18 cellular contexts compared by ENCODE assay signal in genomic region chr9:116859763-116860162, GRCh38.
DNase-seq lines count a peak whose midpoint lies in the region; ATAC-seq, FAIRE-seq and TF ChIP-seq lines count a peak whose summit lies in the region.
"Had no signal": no experiment of that assay in that cellular context is flagged by ENCODE, and none has a peak within 500 bp of the region (broad histone marks: within the 10 kb centered on the region; RNA-seq: fewer than 3 reads in every experiment).

No MANE protein-coding gene starts in this region.

- no peaks in the 10 kb centered on the region for H4K20me1 ChIP-seq in H1 (replicated peaks in 1 of 2; ENCODE audit: control insufficient read depth in 1 of 2, insufficient read depth in 2 of 2, low read length in 2 of 2)

- no peak overlapping the region for H3K23ac ChIP-seq in H1 (ENCODE audit: insufficient read length)

- no peak for ATAC-seq in CD8-positive, alpha-beta T cell
- ATAC-seq: activated naive CD8-positive, alpha-beta T cell treated with anti-CD3 and anti-CD28 coated beads, Interleukin-2, amount 50 U/mL, for 24 hours; naive thymus-derived CD4-positive, alpha-beta T cell; T-helper 17 cell had no signal

- no peak overlapping the region for H2BK120ac ChIP-seq in H1 (replicated peaks; ENCODE audit: low read depth, low read length)

- H3K4me2 ChIP-seq in H1 (ENCODE audit: insufficient read depth in 1 of 2, low read depth in 2 of 2, low read length in 2 of 2) = no peak overlapping the region

- H2BK5ac ChIP-seq in H1 (ENCODE audit: low read depth, low read length) = no peak overlapping the region

- TF ChIP-seq CTCF in H1 (IDR thresholded peaks at IDR 0.05; ENCODE audit: control extremely low read depth in 1 of 3, insufficient read depth in 1 of 3, low read depth in 1 of 3, low read length in 3 of 3) = no peak
- no peak for TF ChIP-seq CTCF in CD8-positive, alpha-beta T cell (IDR thresholded peaks at IDR 0.05)
- TF ChIP-seq CTCF in CD14-positive monocyte (IDR thresholded peaks at IDR 0.05) = no peak

- H2AFZ ChIP-seq in H1 (ENCODE audit: low read length) = no peak overlapping the region

- intact Hi-C loops in CD8-positive, alpha-beta T cell (cut with DNase I, micrococcal nuclease) = no loop called here
- intact Hi-C loops in CD14-positive monocyte (cut with micrococcal nuclease) = no loop called here

- H3K4me1 Mint-ChIP-seq in CD8-positive, alpha-beta T cell (ENCODE audit: low read depth) = no peaks in the 10 kb centered on the region
- no peaks in the 10 kb centered on the region for H3K4me1 Mint-ChIP-seq in CD14-positive monocyte
- H3K4me1 Mint-ChIP-seq: activated CD4-positive, alpha-beta T cell treated with anti-CD3 and anti-CD28 coated beads, Interleukin-2, amount 10 ng/mL, durations not matched to agents 24 days and 14 days; activated naive CD8-positive, alpha-beta T cell treated with anti-CD3 and anti-CD28 coated beads, Interleukin-2, amount 50 U/mL, for 24 hours; memory B cell; naive thymus-derived CD4-positive, alpha-beta T cell; T-helper 17 cell had no signal

- no peaks in the 10 kb centered on the region for H3K27me3 ChIP-seq in H1 (replicated peaks in 1 of 4; ENCODE audit: control insufficient read depth in 3 of 4, extremely low read depth in 1 of 4, insufficient read depth in 3 of 4, low read length in 3 of 4)
- H3K27me3 ChIP-seq in small intestine (ENCODE audit: control insufficient read depth in 2 of 2, insufficient read depth in 2 of 2, low read length in 2 of 2) = no peaks in the 10 kb centered on the region
- no peaks in the 10 kb centered on the region for H3K27me3 ChIP-seq in effector memory CD4-positive, alpha-beta T cell (replicated peaks; ENCODE audit: control insufficient read depth, insufficient read depth, low read length, poor library complexity, severe bottlenecking)
- no peaks in the 10 kb centered on the region for H3K27me3 ChIP-seq in CD8-positive, alpha-beta T cell (ENCODE audit: insufficient read depth, low read length)
- H3K27me3 ChIP-seq: brain microvascular endothelial cell, vagina had no signal

- peaks cover 5% of the 10 kb centered on the region for H3K27me3 Mint-ChIP-seq in CD8-positive, alpha-beta T cell (ENCODE audit: low read depth)
- H3K27me3 Mint-ChIP-seq in CD14-positive monocyte (ENCODE audit: low read depth in 3 of 3) = peaks cover 1 to 9% (median 3%) of the 10 kb centered on the region in 3 donors
- H3K27me3 Mint-ChIP-seq: activated CD4-positive, alpha-beta T cell treated with anti-CD3 and anti-CD28 coated beads, Interleukin-2, amount 10 ng/mL, durations not matched to agents 24 days and 14 days had no signal

- no peak overlapping the region for H3K56ac ChIP-seq in H1 (replicated peaks; ENCODE audit: insufficient read length, low read depth, low read length)

- no peak overlapping the region for H3K4me3 ChIP-seq in H1 (ENCODE audit: extremely low read depth in 1 of 4, insufficient read depth in 2 of 4, low read depth in 3 of 4, low read length in 4 of 4)
- H3K4me3 ChIP-seq in small intestine (ENCODE audit: low read depth in 1 of 2, low read length in 2 of 2) = no peak overlapping the region
- no peak overlapping the region for H3K4me3 ChIP-seq in effector memory CD4-positive, alpha-beta T cell (ENCODE audit: insufficient read depth, low read depth, low read length, poor library complexity, severe bottlenecking)
- no peak overlapping the region for H3K4me3 ChIP-seq in CD8-positive, alpha-beta T cell (ENCODE audit: low read depth, low read length)
- H3K4me3 ChIP-seq: vagina had no signal

- no peak for TF ChIP-seq POLR2A in H1 (IDR thresholded peaks at IDR 0.05; ENCODE audit: control extremely low read depth in 1 of 2, low read depth in 2 of 2, low read length in 2 of 2)

- no peak overlapping the region for H3K14ac ChIP-seq in H1 (ENCODE audit: insufficient read length)

- FAIRE-seq in H1 (lab: Jason Lieb, UNC) = no peak
- FAIRE-seq in small intestine (lab: Jason Lieb, UNC) = no peak
- FAIRE-seq: A204.1, endothelial cell of umbilical vein had no signal

- POLR2A ChIA-PET in H1 (lab: Charles Lee; ENCODE audit: partially characterized antibody) = no interaction called here
- POLR2A ChIA-PET in CD8-positive, alpha-beta T cell (lab: Charles Lee) = no interaction called here

- no peaks in the 10 kb centered on the region for H3K9me3 ChIP-seq in H1 (ENCODE audit: insufficient read depth in 2 of 2, low read depth in 1 of 2, low read length in 1 of 2)
- H3K9me3 ChIP-seq in small intestine (ENCODE audit: control insufficient read depth, low read depth) = no peaks in the 10 kb centered on the region
- H3K9me3 ChIP-seq in effector memory CD4-positive, alpha-beta T cell (ENCODE audit: control insufficient read depth, low read length) = no peaks in the 10 kb centered on the region
- H3K9me3 ChIP-seq in CD8-positive, alpha-beta T cell (ENCODE audit: low read length) = no peaks in the 10 kb centered on the region
- H3K9me3 ChIP-seq: vagina had no signal

- H3K27ac Mint-ChIP-seq in CD8-positive, alpha-beta T cell = no peak overlapping the region
- H3K27ac Mint-ChIP-seq in CD14-positive monocyte = no peak overlapping the region
- H3K27ac Mint-ChIP-seq: activated CD4-positive, alpha-beta T cell treated with anti-CD3 and anti-CD28 coated beads, Interleukin-2, amount 10 ng/mL, durations not matched to agents 24 days and 14 days; activated naive CD8-positive, alpha-beta T cell treated with anti-CD3 and anti-CD28 coated beads, Interleukin-2, amount 50 U/mL, for 24 hours; memory B cell; naive thymus-derived CD4-positive, alpha-beta T cell; T-helper 17 cell had no signal

- H3K23me2 ChIP-seq in H1 (ENCODE audit: low read depth, low read length) = no peaks in the 10 kb centered on the region

- H3K9ac ChIP-seq in H1 (replicated peaks in 1 of 4; ENCODE audit: extremely low read depth in 1 of 4, low read depth in 3 of 4, low read length in 3 of 4) = no peak overlapping the region

- H3K4me3 Mint-ChIP-seq in CD8-positive, alpha-beta T cell = no peak overlapping the region
- H3K4me3 Mint-ChIP-seq in CD14-positive monocyte = no peak overlapping the region
- H3K4me3 Mint-ChIP-seq: activated CD4-positive, alpha-beta T cell treated with anti-CD3 and anti-CD28 coated beads, Interleukin-2, amount 10 ng/mL, durations not matched to agents 24 days and 14 days; activated naive CD8-positive, alpha-beta T cell treated with anti-CD3 and anti-CD28 coated beads, Interleukin-2, amount 50 U/mL, for 24 hours; memory B cell; naive thymus-derived CD4-positive, alpha-beta T cell; T-helper 17 cell had no signal

- H4K91ac ChIP-seq in H1 (replicated peaks; ENCODE audit: insufficient read length, low read length) = no peak overlapping the region

- no peak overlapping the region for H3K4ac ChIP-seq in H1 (replicated peaks; ENCODE audit: insufficient read length, low read depth, low read length)

- H4K8ac ChIP-seq in H1 (ENCODE audit: extremely low read depth, insufficient read depth, low read length) = no peak overlapping the region

- peak overlapping the region; percentile 11; the same call in 1 of the 2 replicates for H2BK12ac ChIP-seq in H1 (ENCODE audit: low read depth, low read length)

- DNase-seq in NCI-H2107 treated with DMSO at 0.1 percent for 48 hours (lab: John Stamatoyannopoulos, UW; ENCODE audit: unreplicated experiment) (peak; percentile 8), NCI-H2107 (lab: John Stamatoyannopoulos, UW) (no peak), NCI-H510A (lab: John Stamatoyannopoulos, UW) (peak; percentile 51), H1 (ENCODE audit: low read depth in 1 of 2, low spot score in 2 of 2) (no peak), small intestine (peak; percentile 8), CD14-positive monocyte (ENCODE audit: low spot score) (no peak)
- no peak for DNase-seq in effector memory CD4-positive, alpha-beta T cell
- DNase-seq in CD8-positive, alpha-beta T cell = no peak
- DNase-seq: activated CD8-positive, alpha-beta memory T cell treated with anti-CD3 and anti-CD28 coated beads, Interleukin-2, amount 50 U/mL, for 4 hours; naive thymus-derived CD4-positive, alpha-beta T cell; T-helper 17 cell had no signal

- H3K79me2 ChIP-seq in H1 (ENCODE audit: control insufficient read depth in 1 of 2, insufficient read depth in 2 of 2, low read length in 2 of 2) = no peaks in the 10 kb centered on the region

- H2BK20ac ChIP-seq in H1 (ENCODE audit: low read length) = no peak overlapping the region

- H3K79me1 ChIP-seq in H1 (ENCODE audit: low read depth, low read length) = no peaks in the 10 kb centered on the region

- no peak for TF ChIP-seq EP300 in H1 (IDR thresholded peaks at IDR 0.05; ENCODE audit: borderline replicate concordance in 1 of 2, low read depth in 2 of 2, low read length in 2 of 2)

- H3K27ac ChIP-seq in H1 (ENCODE audit: low read depth, low read length) (no peak overlapping the region), small intestine (ENCODE audit: low read depth in 1 of 2, low read length in 1 of 2) (no peak overlapping the region)
- no peak overlapping the region for H3K27ac ChIP-seq in effector memory CD4-positive, alpha-beta T cell (ENCODE audit: insufficient read depth, low read length, poor library complexity, severe bottlenecking)
- no peak overlapping the region for H3K27ac ChIP-seq in CD8-positive, alpha-beta T cell (ENCODE audit: low read depth, low read length)
- H3K27ac ChIP-seq: brain microvascular endothelial cell, vagina had no signal

- H3K4me1 ChIP-seq in H1 (replicated peaks in 1 of 4; ENCODE audit: control insufficient read depth in 3 of 4, insufficient read depth in 4 of 4, low read length in 3 of 4) = peaks cover 0 to 4% (median 0%) of the 10 kb centered on the region in 4 experiments; a peak in 2 of 7 replicates
- H3K4me1 ChIP-seq in small intestine (ENCODE audit: control insufficient read depth in 2 of 2, insufficient read depth in 1 of 2, low read depth in 1 of 2, low read length in 1 of 2) = no peaks in the 10 kb centered on the region
- no peaks in the 10 kb centered on the region for H3K4me1 ChIP-seq in effector memory CD4-positive, alpha-beta T cell (ENCODE audit: control insufficient read depth, insufficient read depth, low read length, poor library complexity, severe bottlenecking)
- no peaks in the 10 kb centered on the region for H3K4me1 ChIP-seq in CD8-positive, alpha-beta T cell (ENCODE audit: insufficient read depth, low read length)
- H3K4me1 ChIP-seq: vagina had no signal

- no peaks in the 10 kb centered on the region for H3K36me3 ChIP-seq in H1 (ENCODE audit: control insufficient read depth in 2 of 4, insufficient read depth in 4 of 4, low read length in 3 of 4)
- no peaks in the 10 kb centered on the region for H3K36me3 ChIP-seq in small intestine (ENCODE audit: control insufficient read depth in 2 of 2, insufficient read depth in 2 of 2, low read length in 2 of 2)
- no peaks in the 10 kb centered on the region for H3K36me3 ChIP-seq in effector memory CD4-positive, alpha-beta T cell (ENCODE audit: control insufficient read depth, insufficient read depth, low read length)
- H3K36me3 ChIP-seq in CD8-positive, alpha-beta T cell (ENCODE audit: insufficient read depth, low read length) = no peaks in the 10 kb centered on the region
- H3K36me3 ChIP-seq: brain microvascular endothelial cell, vagina had no signal

- H3K18ac ChIP-seq in H1 (ENCODE audit: extremely low read depth, low read length) = no peak overlapping the region

- no peaks in the 10 kb centered on the region for H3K36me3 Mint-ChIP-seq in CD8-positive, alpha-beta T cell
- no peaks in the 10 kb centered on the region for H3K36me3 Mint-ChIP-seq in CD14-positive monocyte
- H3K36me3 Mint-ChIP-seq: memory B cell; naive thymus-derived CD4-positive, alpha-beta T cell had no signal

- H2BK15ac ChIP-seq in H1 (ENCODE audit: low read length) = no peak overlapping the region; the same call in 1 of the 2 replicates

- TF ChIP-seq RAD21 in H1 (IDR thresholded peaks at IDR 0.05 in 1 of 2, conservative IDR thresholded peaks at IDR 0.05 in 1 of 2; ENCODE audit: low read depth in 2 of 2, low read length in 2 of 2) = no peak

- CTCF ChIA-PET in H1 (lab: Charles Lee; ENCODE audit: partially characterized antibody) = interaction anchor here (0.6 to 12.4 kb wide), 59 partner anchors 8 to 700 kb away, joined by 3 to 308 read pairs (median 5); no protein-coding TSS in a partner anchor
- CTCF ChIA-PET in CD8-positive, alpha-beta T cell (lab: Charles Lee) = interaction anchor here (0.7 to 1.3 kb wide), 2 partner anchors 12 to 155 kb away, joined by 3 read pairs; no protein-coding TSS in a partner anchor

- 87% methylated on average over 2 of the region's 2 CpGs; no CpG with 5 or more reads in 1 of the 2 experiments for WGBS in H1 (ENCODE audit: extremely low coverage in 1 of 2, insufficient coverage in 1 of 2, insufficient read length in 1 of 2, insufficient replicate concordance in 2 of 2, low coverage in 1 of 2, low lambda C conversion rate in 2 of 2, missing lambda C conversion rate in 1 of 2), 2 experiments
- whole genome bisulfite sequencing in small intestine, 3 donors = 73 to 86% (median 73%) methylated on average over 2 of the region's 2 CpGs

- H2AK5ac ChIP-seq in H1 (ENCODE audit: low read depth, low read length) = no peak overlapping the region

- no peaks in the 10 kb centered on the region for H3K9me3 Mint-ChIP-seq in CD8-positive, alpha-beta T cell
- H3K9me3 Mint-ChIP-seq in CD14-positive monocyte = peaks cover 0 to 2% (median 0%) of the 10 kb centered on the region in 7 donors
- H3K9me3 Mint-ChIP-seq: activated CD4-positive, alpha-beta T cell treated with anti-CD3 and anti-CD28 coated beads, Interleukin-2, amount 10 ng/mL, durations not matched to agents 24 days and 14 days; activated naive CD8-positive, alpha-beta T cell treated with anti-CD3 and anti-CD28 coated beads, Interleukin-2, amount 50 U/mL, for 24 hours; memory B cell had no signal

- H4K5ac ChIP-seq in H1 (ENCODE audit: insufficient read length, low read depth, low read length) = no peak overlapping the region

Comparison
In these comparisons a context has a peak if more than half of its experiments do, and no peak if none do; other contexts are left out.
1. DNase-seq: peak in NCI-H2107 treated with DMSO at 0.1 percent for 48 hours (single experiment), NCI-H510A (single experiment) and small intestine (single experiment); none in NCI-H2107 (single experiment), H1 (0 of 2), effector memory CD4-positive, alpha-beta T cell (0 of 3), CD8-positive, alpha-beta T cell (0 of 7) and CD14-positive monocyte (single experiment).